In genomic region chr14:53168786-53169185, GRCh38 we compare ENCODE assay signal across 2 cellular contexts.
TF ChIP-seq lines count a peak whose summit lies in the region.

No MANE protein-coding gene starts in this region.

TF ChIP-seq in GM23338, 12 proteins besides CTCF, POLR2A, EP300 and RAD21:
- TF ChIP-seq POLR2AphosphoS5 (IDR thresholded peaks at IDR 0.05; ENCODE audit: low read depth) (no peak), JUNB (IDR thresholded peaks at IDR 0.05; ENCODE audit: unreplicated experiment) (no peak), CREB1 (CRISPR knock-in tag; IDR thresholded peaks at IDR 0.05; ENCODE audit: low read depth) (no peak), STAT1 (IDR thresholded peaks at IDR 0.05; ENCODE audit: unreplicated experiment) (no peak), REST (IDR thresholded peaks at IDR 0.05; ENCODE audit: unreplicated experiment) (no peak), ZNF331 (CRISPR knock-in tag; IDR thresholded peaks at IDR 0.05; ENCODE audit: low read depth) (no peak), ZNF462 (CRISPR knock-in tag; IDR thresholded peaks at IDR 0.05) (no peak), EZH2 (IDR thresholded peaks at IDR 0.05; ENCODE audit: low read depth, unreplicated experiment) (no peak), EZH2phosphoT487 (IDR thresholded peaks at IDR 0.05; ENCODE audit: unreplicated experiment) (no peak), NANOG (IDR thresholded peaks at IDR 0.05; ENCODE audit: borderline replicate concordance) (no peak), ZNF114 (CRISPR knock-in tag; IDR thresholded peaks at IDR 0.05) (no peak), ETS1 (IDR thresholded peaks at IDR 0.05) (no peak)
TF ChIP-seq in GM23338: peak in this region for 0.

TF ChIP-seq in K562, 482 proteins besides CTCF, POLR2A, EP300 and RAD21:
- no peak for TF ChIP-seq HEY1 (CRISPR knock-in tag; IDR thresholded peaks at IDR 0.05; ENCODE audit: borderline replicate concordance)
- TF ChIP-seq TCF7 (IDR thresholded peaks at IDR 0.05; ENCODE audit: borderline replicate concordance) = no peak
- peak; percentile 42 for TF ChIP-seq NFIC (IDR thresholded peaks at IDR 0.05)
- no peak for TF ChIP-seq ZNF830 (CRISPR knock-in tag; IDR thresholded peaks at IDR 0.05)
TF ChIP-seq in K562: peak in this region for 1.
